Comparison of ENCODE assay signal across 8 cellular contexts in genomic region chr5:137858223-137858916, GRCh38. TPM values are rescaled to one million over a fixed set of nuclear protein-coding genes. Genes with fewer than 3 reads are reported as not detected.
DNase-seq lines count a peak whose midpoint lies in the region; ATAC-seq, FAIRE-seq and TF ChIP-seq lines count a peak whose summit lies in the region.

No MANE protein-coding gene starts in this region.

- peak overlapping the region; percentile 46; the same call in 1 of the 2 replicates for H2AFZ ChIP-seq in Karpas-422 (ENCODE audit: low read length)

- no peak overlapping the region for H3K9ac ChIP-seq in Karpas-422 (ENCODE audit: low read length)

- FAIRE-seq in bronchial epithelial cell (lab: Jason Lieb, UNC) (no peak), urothelium cell line (lab: Jason Lieb, UNC) (no peak)

- TF ChIP-seq CTCF in bronchial epithelial cell (IDR thresholded peaks at IDR 0.05; ENCODE audit: insufficient read depth, low read length, severe bottlenecking) = no peak

- H3K79me2 ChIP-seq in Karpas-422 (ENCODE audit: low read length) = no peaks in the 10 kb centered on the region

- peaks cover 14% of the 10 kb centered on the region for H3K4me1 ChIP-seq in Karpas-422 (ENCODE audit: low read length)

- H3K27ac ChIP-seq in Karpas-422 (ENCODE audit: low read length) = no peak overlapping the region

- no peaks in the 10 kb centered on the region for H4K20me1 ChIP-seq in Karpas-422 (ENCODE audit: insufficient read depth, low read depth, low read length)

- H3K4me3 ChIP-seq in Karpas-422 (ENCODE audit: low read length) = no peak overlapping the region; the same call in 1 of the 2 replicates
- no peak overlapping the region for H3K4me3 ChIP-seq in bronchial epithelial cell (ENCODE audit: low read depth, low read length)

- peak; percentile 16 for DNase-seq in GDM1 (lab: John Stamatoyannopoulos, UW)
- DNase-seq in Karpas-422 = peak; percentile 53
- DNase-seq in bronchial epithelial cell (ENCODE audit: low read depth) = peak; percentile 25
- DNase-seq in renal cortical epithelial cell (ENCODE audit: low read depth) = peak; percentile 20
- DNase-seq in activated effector memory CD4-positive, alpha-beta T cell treated with anti-CD3 and anti-CD28 coated beads, Interleukin-2, amount 50 U/mL, for 16 hours = no peak
- no peak for DNase-seq in urothelium cell line (ENCODE audit: low spot score)
- no peak for DNase-seq in NCI-H69 (lab: John Stamatoyannopoulos, UW)

- no peaks in the 10 kb centered on the region for H3K36me3 ChIP-seq in Karpas-422 (ENCODE audit: insufficient read depth, low read length)
- H3K36me3 ChIP-seq in bronchial epithelial cell (ENCODE audit: control insufficient read depth, insufficient read depth, low read length) = no peaks in the 10 kb centered on the region

- no peaks in the 10 kb centered on the region for H3K27me3 ChIP-seq in Karpas-422 (ENCODE audit: low read length)
- H3K27me3 ChIP-seq in bronchial epithelial cell (ENCODE audit: control insufficient read depth, insufficient read depth, low read length) = no peaks in the 10 kb centered on the region

- peak overlapping the region; percentile 52 for H3K4me2 ChIP-seq in Karpas-422 (ENCODE audit: low read depth, low read length, poor library complexity, severe bottlenecking)

- H3K9me3 ChIP-seq in Karpas-422 (ENCODE audit: low read length) = no peaks in the 10 kb centered on the region

- H3K9me2 ChIP-seq in Karpas-422 (replicated peaks; ENCODE audit: insufficient read depth, low read length) = no peaks in the 10 kb centered on the region

- peak; percentile 80 for ATAC-seq in GM21576 (IDR thresholded peaks at IDR 0.05; ENCODE audit: unreplicated experiment)

RNA-seq across cellular contexts. Expression of gene MYOT, which starts 9.3 kb away (rescaled TPM):
- total RNA-seq in Karpas-422 (2014; rRNA removed; shearing (Covaris generic); ENCODE audit: low replicate concordance) = not detected in 2 replicates
- total RNA-seq in bronchial epithelial cell (not detected in 2 replicates), renal cortical epithelial cell (not detected in 2 replicates)

RNA-seq across cellular contexts. Expression of gene PKD2L2, which starts 30.9 kb away (rescaled TPM):
- not detected in 2 replicates for total RNA-seq in Karpas-422 (2014; rRNA removed; shearing (Covaris generic); ENCODE audit: low replicate concordance)
- total RNA-seq in bronchial epithelial cell = not detected in 2 replicates
- 0.05 TPM in 1 of 2 replicates, not detected in the other for total RNA-seq in renal cortical epithelial cell

Comparison
In these comparisons a context has a peak if more than half of its experiments do, and no peak if none do; other contexts are left out.
1. DNase-seq: peak in GDM1 (single experiment), Karpas-422 (single experiment), bronchial epithelial cell (single experiment) and renal cortical epithelial cell (single experiment); none in activated effector memory CD4-positive, alpha-beta T cell treated with anti-CD3 and anti-CD28 coated beads, Interleukin-2, amount 50 U/mL, for 16 hours (single experiment), urothelium cell line (single experiment) and NCI-H69 (single experiment).